ENCODE assay signal across 12 cellular contexts in the genomic region with DNA sequence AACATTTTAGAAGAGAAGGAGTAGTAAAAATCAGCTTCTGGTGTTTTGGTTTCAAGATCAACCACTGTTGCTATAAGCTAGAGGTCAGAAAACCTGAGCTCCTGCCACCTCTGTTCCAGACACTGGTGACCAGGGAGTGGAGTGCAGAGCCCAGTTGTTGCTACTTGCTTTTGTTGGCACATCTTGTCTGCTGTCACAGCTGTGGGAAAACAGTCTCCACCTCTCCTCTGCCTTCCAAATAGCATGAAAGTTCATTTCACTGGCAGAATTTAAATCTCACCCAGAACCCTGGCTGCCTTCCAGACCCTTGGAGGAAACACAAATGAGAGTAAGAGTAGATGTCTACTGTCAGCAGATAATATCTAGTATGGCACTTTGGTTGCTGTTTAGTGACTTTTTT.
DNase-seq lines count a peak whose midpoint lies in the region; ATAC-seq, FAIRE-seq and TF ChIP-seq lines count a peak whose summit lies in the region.
"Had no signal": no experiment of that assay in that cellular context is flagged by ENCODE, and none has a peak within 500 bp of the region (broad histone marks: within the 10 kb centered on the region; RNA-seq: fewer than 3 reads in every experiment).

No MANE protein-coding gene starts in this region.

- SMC1A ChIA-PET in GM12878 (lab: Charles Lee; ENCODE audit: uncharacterized antibody, unreplicated experiment): interaction anchor here (0.7 to 0.8 kb wide), 2 partner anchors 75 to 296 kb away, joined by 3 read pairs; no protein-coding TSS in a partner anchor

- H3K27me3 ChIP-seq in GM12878 (replicated peaks in 1 of 2; ENCODE audit: control insufficient read depth in 2 of 2, insufficient read depth in 2 of 2, low read length in 1 of 2) (no peaks in the 10 kb centered on the region), left ventricle myocardium inferior (ENCODE audit: low read depth) (no peaks in the 10 kb centered on the region), tibial nerve (no peaks in the 10 kb centered on the region)

- in situ Hi-C loops in GM12878 (cut with MboI): no loop called here

- BruUV-seq in GM12878 (replicated peaks; lab: Mats Ljungman, UMichigan): no TSS peak

- RAD21 ChIA-PET in GM12878 (lab: Charles Lee; ENCODE audit: unreplicated experiment): no interaction called here

- H3K4me3 ChIP-seq in GM12878 (no peak overlapping the region), left ventricle myocardium inferior (no peak overlapping the region), tibial nerve (no peak overlapping the region)

- no peak for TF ChIP-seq RAD21 in GM12878 (IDR thresholded peaks at IDR 0.05; ENCODE audit: insufficient read depth, low read depth, low read length)

- TF ChIP-seq EP300 in GM12878 (IDR thresholded peaks at IDR 0.05; ENCODE audit: borderline replicate concordance in 1 of 2, control insufficient read depth in 1 of 2, low read depth in 2 of 2, low read length in 2 of 2): no peak
- TF ChIP-seq EP300 in tibial nerve (IDR thresholded peaks at IDR 0.05): no peak

- no peak overlapping the region; the same call in 1 of the 2 replicates for H3K4me2 ChIP-seq in GM12878 (ENCODE audit: control insufficient read depth, insufficient read depth)

- H3K9me3 ChIP-seq in GM12878 (replicated peaks; ENCODE audit: control insufficient read depth, insufficient read depth, low read length) (no peaks in the 10 kb centered on the region), left ventricle myocardium inferior (replicated peaks) (no peaks in the 10 kb centered on the region), tibial nerve (no peaks in the 10 kb centered on the region)

- H3K79me2 ChIP-seq in GM12878 (ENCODE audit: control insufficient read depth, insufficient read depth, low read length): no peaks in the 10 kb centered on the region

- no peak for FAIRE-seq in GM12878 (lab: Jason Lieb, UNC)
- FAIRE-seq in frontal cortex (lab: Jason Lieb, UNC): no peak
- FAIRE-seq in D721Med (lab: Jason Lieb, UNC): no peak

- POLR2A ChIA-PET in GM12878 (lab: Charles Lee): no interaction called here

- H3K4me1 ChIP-seq in GM12878 (ENCODE audit: control insufficient read depth, insufficient read depth, low read length) (peaks cover 6% of the 10 kb centered on the region), left ventricle myocardium inferior (peaks cover 27% of the 10 kb centered on the region), tibial nerve (peaks cover 0 to 35% (median 8%) of the 10 kb centered on the region in 4 donors)

- H3K9ac ChIP-seq in GM12878 (ENCODE audit: control insufficient read depth, insufficient read depth, low read length): no peak overlapping the region

- H3K36me3 ChIP-seq in GM12878 (ENCODE audit: control insufficient read depth in 2 of 2, insufficient read depth in 2 of 2, low read length in 1 of 2): no peaks in the 10 kb centered on the region
- H3K36me3 ChIP-seq in left ventricle myocardium inferior: no peaks in the 10 kb centered on the region
- H3K36me3 ChIP-seq in tibial nerve: no peaks in the 10 kb centered on the region

- TF ChIP-seq CTCF in GM12878 (IDR thresholded peaks at IDR 0.05 in 2 of 3, conservative IDR thresholded peaks at IDR 0.05 in 1 of 3; ENCODE audit: control insufficient read depth in 2 of 3, extremely low read depth in 1 of 3, insufficient read depth in 1 of 3, low read depth in 3 of 3, low read length in 3 of 3) (no peak), left ventricle myocardium inferior (IDR thresholded peaks at IDR 0.05; ENCODE audit: borderline replicate concordance) (no peak), tibial nerve (IDR thresholded peaks at IDR 0.05) (no peak), D721Med (IDR thresholded peaks at IDR 0.05; ENCODE audit: insufficient read depth, missing control alignments) (no peak)

- peak; percentile 0 for DNase-seq in DMS79 treated with DMSO at 0.1 percent for 48 hours (lab: John Stamatoyannopoulos, UW)
- no peak for DNase-seq in DMS79 (lab: John Stamatoyannopoulos, UW)
- DNase-seq in GM12878 (ENCODE audit: low read depth, low spot score): no peak
- peak; percentile 19 for DNase-seq in left ventricle myocardium inferior
- DNase-seq in tibial nerve (ENCODE audit: low spot score in 2 of 2): peak in 1 of 2 donors; percentile 36
- no peak for DNase-seq in frontal cortex (ENCODE audit: low spot score in 2 of 2)
- DNase-seq in D721Med (ENCODE audit: insufficient read length, low spot score): no peak
- DNase-seq: activated CD4-positive, alpha-beta memory T cell treated with anti-CD3 and anti-CD28 coated beads, Interleukin-2, amount 10 ng/mL, durations not matched to agents 7 days and 5 days; activated naive CD4-positive, alpha-beta T cell treated with Interleukin-2 at 50 U/mL for 16 hours; NCI-H1930; PC-3 had no signal

- CTCF ChIA-PET in GM12878 (lab: Yijun Ruan, JAX): interaction anchor here (0.8 kb wide), 1 partner anchor 17 kb away, joined by 3 read pairs; no protein-coding TSS in a partner anchor

- H3K27ac ChIP-seq in GM12878 (ENCODE audit: control insufficient read depth, insufficient read depth) (no peak overlapping the region), left ventricle myocardium inferior (replicated peaks) (peak overlapping the region; percentile 36), tibial nerve (peak overlapping the region in 3 of 4 donors; percentile 21 to 49 (median 37))

- peak overlapping the region; percentile 34 for H2AFZ ChIP-seq in GM12878 (ENCODE audit: control insufficient read depth, low read depth, low read length)

- TF ChIP-seq POLR2A in GM12878 (IDR thresholded peaks at IDR 0.05; ENCODE audit: low read depth, low read length) (no peak), tibial nerve (IDR thresholded peaks at IDR 0.05) (no peak)

- intact Hi-C loops in GM12878 (cut with micrococcal nuclease; ENCODE audit: unreplicated experiment): no loop called here
- intact Hi-C loops in left ventricle myocardium inferior (cut with micrococcal nuclease): no loop called here

- no peaks in the 10 kb centered on the region for H4K20me1 ChIP-seq in GM12878 (ENCODE audit: control insufficient read depth, insufficient read depth)

- no peak for ATAC-seq in GM12878
- no peak for ATAC-seq in GM21723 (IDR thresholded peaks at IDR 0.05; ENCODE audit: unreplicated experiment)
- ATAC-seq: PC-3 had no signal

TF ChIP-seq in GM12878, 131 proteins besides CTCF, POLR2A, EP300 and RAD21 (continues in another document):
- TF ChIP-seq NR2F1 (conservative IDR thresholded peaks at IDR 0.05) (no peak), SUPT20H (IDR thresholded peaks at IDR 0.05; ENCODE audit: borderline replicate concordance, control insufficient read depth, low read depth, low read length) (no peak), NFXL1 (IDR thresholded peaks at IDR 0.05; ENCODE audit: borderline replicate concordance) (no peak), RUNX3 (IDR thresholded peaks at IDR 0.05; ENCODE audit: low read length) (no peak), SMAD5 (IDR thresholded peaks at IDR 0.05; ENCODE audit: low read depth) (no peak), ETV6 (conservative IDR thresholded peaks at IDR 0.05 in 1 of 2, IDR thresholded peaks at IDR 0.05 in 1 of 2; ENCODE audit: borderline replicate concordance in 1 of 2, low read depth in 1 of 2) (no peak), ZNF622 (IDR thresholded peaks at IDR 0.05) (no peak), PAX8 (IDR thresholded peaks at IDR 0.05) (no peak), MYC (IDR thresholded peaks at IDR 0.05; ENCODE audit: insufficient read depth, insufficient read length, insufficient replicate concordance, low read length, severe bottlenecking) (no peak), BCL11A (IDR thresholded peaks at IDR 0.05; ENCODE audit: low read depth, low read length) (no peak), SUZ12 (IDR thresholded peaks at IDR 0.05; ENCODE audit: unreplicated experiment) (no peak), TAF1 (IDR thresholded peaks at IDR 0.05; ENCODE audit: borderline replicate concordance, low read depth, low read length) (no peak), RAD51 (IDR thresholded peaks at IDR 0.05) (no peak), RELA (IDR thresholded peaks at IDR 0.05; ENCODE audit: borderline replicate concordance, partially characterized antibody) (no peak)
- TF ChIP-seq, protein P1, sequence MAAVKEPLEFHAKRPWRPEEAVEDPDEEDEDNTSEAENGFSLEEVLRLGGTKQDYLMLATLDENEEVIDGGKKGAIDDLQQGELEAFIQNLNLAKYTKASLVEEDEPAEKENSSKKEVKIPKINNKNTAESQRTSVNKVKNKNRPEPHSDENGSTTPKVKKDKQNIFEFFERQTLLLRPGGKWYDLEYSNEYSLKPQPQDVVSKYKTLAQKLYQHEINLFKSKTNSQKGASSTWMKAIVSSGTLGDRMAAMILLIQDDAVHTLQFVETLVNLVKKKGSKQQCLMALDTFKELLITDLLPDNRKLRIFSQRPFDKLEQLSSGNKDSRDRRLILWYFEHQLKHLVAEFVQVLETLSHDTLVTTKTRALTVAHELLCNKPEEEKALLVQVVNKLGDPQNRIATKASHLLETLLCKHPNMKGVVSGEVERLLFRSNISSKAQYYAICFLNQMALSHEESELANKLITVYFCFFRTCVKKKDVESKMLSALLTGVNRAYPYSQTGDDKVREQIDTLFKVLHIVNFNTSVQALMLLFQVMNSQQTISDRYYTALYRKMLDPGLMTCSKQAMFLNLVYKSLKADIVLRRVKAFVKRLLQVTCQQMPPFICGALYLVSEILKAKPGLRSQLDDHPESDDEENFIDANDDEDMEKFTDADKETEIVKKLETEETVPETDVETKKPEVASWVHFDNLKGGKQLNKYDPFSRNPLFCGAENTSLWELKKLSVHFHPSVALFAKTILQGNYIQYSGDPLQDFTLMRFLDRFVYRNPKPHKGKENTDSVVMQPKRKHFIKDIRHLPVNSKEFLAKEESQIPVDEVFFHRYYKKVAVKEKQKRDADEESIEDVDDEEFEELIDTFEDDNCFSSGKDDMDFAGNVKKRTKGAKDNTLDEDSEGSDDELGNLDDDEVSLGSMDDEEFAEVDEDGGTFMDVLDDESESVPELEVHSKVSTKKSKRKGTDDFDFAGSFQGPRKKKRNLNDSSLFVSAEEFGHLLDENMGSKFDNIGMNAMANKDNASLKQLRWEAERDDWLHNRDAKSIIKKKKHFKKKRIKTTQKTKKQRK (IDR thresholded peaks at IDR 0.05; ENCODE audit: low read depth, low read length): no peak

Comparison
In these comparisons a context has a peak if more than half of its experiments do, and no peak if none do; other contexts are left out.
1. DNase-seq: peak in DMS79 treated with DMSO at 0.1 percent for 48 hours (single experiment) and left ventricle myocardium inferior (single experiment); none in DMS79 (single experiment), GM12878 (single experiment), frontal cortex (0 of 2) and D721Med (single experiment).